8 cellular contexts compared by ENCODE assay signal in the genomic region with DNA sequence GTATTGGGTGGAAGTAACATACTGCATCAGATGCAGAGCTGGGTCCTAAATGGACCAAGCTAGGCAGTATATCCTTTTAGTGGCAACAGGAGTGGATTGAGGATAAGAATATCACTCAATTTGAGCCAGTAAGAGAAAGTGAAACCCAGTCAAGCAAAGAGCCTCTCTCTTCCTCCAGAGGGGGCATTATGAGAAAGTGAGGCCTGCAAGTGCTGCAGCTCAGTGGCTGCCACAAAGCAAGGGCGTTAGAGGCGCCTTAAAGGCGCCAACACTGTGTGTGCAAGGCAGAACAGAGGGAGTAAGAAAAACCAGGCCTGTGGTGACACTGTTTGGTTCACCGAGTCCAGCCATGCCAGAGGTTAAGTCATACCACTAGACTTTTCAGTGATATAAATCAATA. TPM values are rescaled to one million over a fixed set of nuclear protein-coding genes. Genes with fewer than 3 reads are reported as not detected.
A peak's percentile ranks its signal among the peaks of the same experiment; 100 is the strongest.
DNase-seq lines count a peak whose midpoint lies in the region; ATAC-seq, FAIRE-seq and TF ChIP-seq lines count a peak whose summit lies in the region.

No MANE protein-coding gene starts in this region.

- H3K27ac ChIP-seq in HCT116 (ENCODE audit: low read depth, low read length): no peak overlapping the region

- TF ChIP-seq CTCF in HCT116 (IDR thresholded peaks at IDR 0.05 in 2 of 3, conservative IDR thresholded peaks at IDR 0.05 in 1 of 3; ENCODE audit: borderline replicate concordance in 1 of 3, insufficient read depth in 1 of 3, low read depth in 2 of 3, low read length in 2 of 3) (no peak), choroid plexus epithelial cell (conservative IDR thresholded peaks at IDR 0.05; ENCODE audit: low read depth, low read length) (peak; percentile 54)

- H3K9me3 ChIP-seq in HCT116 (ENCODE audit: control insufficient read depth in 1 of 2, insufficient read depth in 1 of 2, low read depth in 1 of 2, low read length in 2 of 2): no peaks in the 10 kb centered on the region

- TF ChIP-seq POLR2A in HCT116 (IDR thresholded peaks at IDR 0.05; ENCODE audit: borderline replicate concordance, extremely low read depth, insufficient read depth, insufficient read length): no peak
- no peak for TF ChIP-seq POLR2A in H54 (IDR thresholded peaks at IDR 0.05; ENCODE audit: low read depth, low read length)

- BruUV-seq in HCT116 (replicated peaks; lab: Mats Ljungman, UMichigan): no TSS peak

- no peak overlapping the region for H3K9ac ChIP-seq in HCT116 (ENCODE audit: low read length)

- no peaks in the 10 kb centered on the region; the same call in 1 of the 2 replicates for H4K20me1 ChIP-seq in HCT116 (ENCODE audit: insufficient read depth)

- no peak overlapping the region for H3K4me2 ChIP-seq in HCT116 (ENCODE audit: low read length)

- CTCF ChIA-PET in HCT116 (lab: Charles Lee): no interaction called here

- POLR2A ChIA-PET in HCT116 (lab: Charles Lee): no interaction called here

- TF ChIP-seq RAD21 in HCT116 (IDR thresholded peaks at IDR 0.05; ENCODE audit: low read depth): no peak

- no peak for DNase-seq in HCT116 (ENCODE audit: low read depth, low spot score)
- DNase-seq in MV-4-11 (lab: John Stamatoyannopoulos, UW): peak; percentile 53
- peak; percentile 63 for DNase-seq in choroid plexus epithelial cell (ENCODE audit: low read depth)
- DNase-seq in stimulated activated naive CD8-positive, alpha-beta T cell treated with anti-CD3 and anti-CD28 coated beads, Interleukin-15, Interleukin-2, amounts not matched to agents 100 U/mL and 50 U/mL, for 24 hours: peak; percentile 20
- DNase-seq in HPDE6-E6E7 (ENCODE audit: extremely low spot score): no peak
- no peak for DNase-seq in NOMO-1 (lab: John Stamatoyannopoulos, UW; ENCODE audit: unreplicated experiment in 2 of 2)
- DNase-seq in H54 (ENCODE audit: insufficient read length, low spot score): no peak

- no peak overlapping the region for H2AFZ ChIP-seq in HCT116 (ENCODE audit: low read depth, low read length, poor library complexity, severe bottlenecking)

- RAD21 ChIA-PET in HCT116 (lab: Charles Lee; ENCODE audit: low non-redundant PET in 1 of 2, low total read pairs in 2 of 2, uncharacterized antibody in 2 of 2, unreplicated experiment in 2 of 2): no interaction called here

- H3K9me2 ChIP-seq in HCT116 (ENCODE audit: insufficient read depth): no peaks in the 10 kb centered on the region

- H3K4me1 ChIP-seq in HCT116 (ENCODE audit: control insufficient read depth in 1 of 2, insufficient read depth in 2 of 2, low read length in 2 of 2): peaks cover 0 to 4% of the 10 kb centered on the region in 2 experiments; a peak in 1 of 4 replicates

- intact Hi-C loops in HCT116 (cut with micrococcal nuclease): no loop called here

- no peaks in the 10 kb centered on the region for H3K36me3 ChIP-seq in HCT116 (ENCODE audit: control insufficient read depth in 1 of 2, insufficient read depth in 2 of 2, low read length in 2 of 2)

- H3K27me3 ChIP-seq in HCT116 (ENCODE audit: insufficient read depth, low read length): no peaks in the 10 kb centered on the region

- no peak for FAIRE-seq in H54 (lab: Jason Lieb, UNC)

- peaks cover 58% of the 10 kb centered on the region for H3K79me2 ChIP-seq in HCT116 (ENCODE audit: insufficient read depth, low read length)

- ATAC-seq in GM18508 (IDR thresholded peaks at IDR 0.05; ENCODE audit: insufficient read depth, unreplicated experiment): peak; percentile 90
- peak; percentile 63 for ATAC-seq in HCT116
- peak; percentile 95 for ATAC-seq in stimulated activated naive CD8-positive, alpha-beta T cell treated with anti-CD3 and anti-CD28 coated beads, Interleukin-15, Interleukin-2, amounts not matched to agents 100 U/mL and 50 U/mL, for 24 hours

- H3K4me3 ChIP-seq in HCT116 (replicated peaks in 1 of 2; ENCODE audit: low read depth in 1 of 2, low read length in 2 of 2) (no peak overlapping the region), choroid plexus epithelial cell (ENCODE audit: low read depth, low read length) (no peak overlapping the region)

TF ChIP-seq in HCT116, 20 proteins besides CTCF, POLR2A, EP300 and RAD21:
- no peak for TF ChIP-seq SP1 (IDR thresholded peaks at IDR 0.05; ENCODE audit: low read depth)
- TF ChIP-seq REST (IDR thresholded peaks at IDR 0.05; ENCODE audit: low read depth): no peak
- no peak for TF ChIP-seq ZFX (IDR thresholded peaks at IDR 0.05)
- TF ChIP-seq MAX (IDR thresholded peaks at IDR 0.05): no peak
- TF ChIP-seq FOSL1 (IDR thresholded peaks at IDR 0.05; ENCODE audit: low read depth): no peak
- TF ChIP-seq, protein P1, sequence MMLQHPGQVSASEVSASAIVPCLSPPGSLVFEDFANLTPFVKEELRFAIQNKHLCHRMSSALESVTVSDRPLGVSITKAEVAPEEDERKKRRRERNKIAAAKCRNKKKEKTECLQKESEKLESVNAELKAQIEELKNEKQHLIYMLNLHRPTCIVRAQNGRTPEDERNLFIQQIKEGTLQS (IDR thresholded peaks at IDR 0.05): no peak

RNA-seq across cellular contexts. Expression of gene STX18, which starts 17.5 kb away (rescaled TPM):
- total RNA-seq in HCT116 (2021; ENCODE audit: unreplicated experiment): 18.5 TPM
- 15.7 and 18.6 TPM in 2 replicates for polyA plus RNA-seq in HCT116 (2012)

Comparison
In these comparisons a context has a peak if more than half of its experiments do, and no peak if none do; other contexts are left out.
1. DNase-seq: peak in MV-4-11 (single experiment), choroid plexus epithelial cell (single experiment) and stimulated activated naive CD8-positive, alpha-beta T cell treated with anti-CD3 and anti-CD28 coated beads, Interleukin-15, Interleukin-2, amounts not matched to agents 100 U/mL and 50 U/mL, for 24 hours (single experiment); none in HCT116 (single experiment), HPDE6-E6E7 (single experiment), NOMO-1 (0 of 2) and H54 (single experiment).
2. Peak in every context shown above with its lines, with median percentiles within 50 percentile points of each other: ATAC-seq.